ENCODE assay signal across 8 cellular contexts in the genomic region with DNA sequence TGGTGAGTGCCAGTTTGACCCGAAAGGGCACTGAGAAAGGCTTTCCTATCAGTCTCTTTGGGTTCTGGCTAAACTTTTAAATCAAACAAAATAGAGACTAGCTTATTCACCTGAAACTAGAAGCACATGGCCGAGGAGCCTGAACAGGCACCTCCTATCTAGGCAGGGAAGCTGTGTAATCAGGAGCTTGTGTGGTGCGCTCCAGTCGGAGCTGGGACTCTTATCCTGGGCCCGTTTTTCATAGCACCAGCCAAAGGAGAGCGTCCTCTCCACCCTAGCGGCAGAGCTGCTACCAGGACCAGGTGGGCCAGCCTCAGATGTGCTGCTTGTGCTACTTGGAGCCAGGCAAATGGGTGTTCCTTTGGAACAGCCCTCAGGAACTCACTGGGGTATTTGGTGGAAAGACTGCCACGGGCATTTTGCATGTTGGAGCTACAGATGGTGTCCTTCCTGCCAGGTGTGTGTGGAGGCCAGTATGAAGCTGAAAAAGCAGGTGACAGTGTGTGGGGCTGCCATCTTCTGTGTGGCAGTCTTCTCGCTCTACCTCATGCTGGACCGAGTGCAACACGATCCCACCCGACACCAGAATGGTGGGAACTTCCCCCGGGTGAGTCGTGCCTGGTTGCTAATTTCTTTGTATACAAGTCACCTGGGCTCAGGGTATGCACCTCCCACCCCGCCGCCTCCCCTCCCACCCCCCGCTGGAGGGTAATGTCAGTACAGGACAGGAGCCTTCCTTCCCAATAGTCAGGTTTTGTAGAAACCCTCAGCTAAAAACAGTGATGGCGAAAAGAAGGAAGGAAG. TPM values are rescaled to one million over a fixed set of nuclear protein-coding genes. Genes with fewer than 3 reads are reported as not detected.
DNase-seq lines count a peak whose midpoint lies in the region; ATAC-seq and TF ChIP-seq lines count a peak whose summit lies in the region.

No MANE protein-coding gene starts in this region.

- POLR2A ChIA-PET in OCI-LY7 (lab: Charles Lee): interaction anchor here (1.4 to 4.5 kb wide), 2 partner anchors 10 to 27 kb away, joined by 3 to 24 read pairs; no protein-coding TSS in a partner anchor

- no TSS peak for BruUV-seq in OCI-LY7 (replicated peaks; lab: Mats Ljungman, UMichigan)

- peak overlapping the region; percentile 42; the same call in 1 of the 2 replicates for H2AFZ ChIP-seq in OCI-LY7 (ENCODE audit: low read length)

- TF ChIP-seq CTCF in OCI-LY7 (conservative IDR thresholded peaks at IDR 0.05; ENCODE audit: low read length): peak; percentile 24; the same call in 1 of the 2 replicates

- H3K4me3 ChIP-seq in OCI-LY7 (ENCODE audit: low read depth, low read length, poor library complexity, severe bottlenecking) (no peak overlapping the region), ectodermal cell (ENCODE audit: insufficient read depth, low read depth, low read length) (peak overlapping the region; percentile 68), muscle layer of duodenum (ENCODE audit: low read depth in 1 of 2, low read length in 2 of 2) (peak overlapping the region; percentile 74 to 78)

- H3K9me3 ChIP-seq in OCI-LY7 (ENCODE audit: low read length): no peaks in the 10 kb centered on the region
- no peaks in the 10 kb centered on the region for H3K9me3 ChIP-seq in ectodermal cell (ENCODE audit: control insufficient read depth, low read length)
- no peaks in the 10 kb centered on the region for H3K9me3 ChIP-seq in muscle layer of duodenum (ENCODE audit: control insufficient read depth in 1 of 2, low read length in 2 of 2)

- H3K27me3 ChIP-seq in ectodermal cell (ENCODE audit: control insufficient read depth, insufficient read depth, low read length, poor library complexity, severe bottlenecking): peaks cover 18% of the 10 kb centered on the region
- H3K27me3 ChIP-seq in muscle layer of duodenum (ENCODE audit: low read depth, low read length): no peaks in the 10 kb centered on the region

- H3K27ac ChIP-seq in OCI-LY7 (ENCODE audit: low read depth, low read length, poor library complexity, severe bottlenecking): no peak overlapping the region
- no peak overlapping the region for H3K27ac ChIP-seq in ectodermal cell (ENCODE audit: insufficient read depth, low read depth, low read length, poor library complexity, severe bottlenecking)
- H3K27ac ChIP-seq in muscle layer of duodenum (ENCODE audit: low read length): peak overlapping the region; percentile 80

- peak overlapping the region; percentile 70 for H3K4me2 ChIP-seq in OCI-LY7 (ENCODE audit: low read length)

- H3K9me2 ChIP-seq in OCI-LY7 (ENCODE audit: insufficient read depth, low read length): no peaks in the 10 kb centered on the region

- no peaks in the 10 kb centered on the region for H4K20me1 ChIP-seq in OCI-LY7 (ENCODE audit: insufficient read depth, low read length)

- no peaks in the 10 kb centered on the region for H3K36me3 ChIP-seq in OCI-LY7 (ENCODE audit: insufficient read depth, low read length)
- H3K36me3 ChIP-seq in ectodermal cell (ENCODE audit: control insufficient read depth, insufficient read depth, low read length): peaks cover 3% of the 10 kb centered on the region
- peaks cover 26 to 36% of the 10 kb centered on the region in 2 donors for H3K36me3 ChIP-seq in muscle layer of duodenum (ENCODE audit: control insufficient read depth in 1 of 2, insufficient read depth in 2 of 2, low read length in 2 of 2)

- intact Hi-C loops in OCI-LY7 (cut with micrococcal nuclease; ENCODE audit: unreplicated experiment): no loop called here

- no peak for ATAC-seq in GM19395 (IDR thresholded peaks at IDR 0.05; ENCODE audit: unreplicated experiment)
- no peak for ATAC-seq in HG03460 (IDR thresholded peaks at IDR 0.05; ENCODE audit: unreplicated experiment)

- CTCF ChIA-PET in OCI-LY7 (lab: Charles Lee; ENCODE audit: unreplicated experiment): interaction anchor here (0.7 to 3.8 kb wide), 3 partner anchors 28 to 31 kb away, joined by 3 to 16 read pairs (median 5); partner anchors contain the start of genes HDDC3 and UNC45A

- H3K79me2 ChIP-seq in OCI-LY7 (ENCODE audit: insufficient read depth, low read depth, low read length): no peaks in the 10 kb centered on the region

- DNase-seq in NCI-H2081 (lab: John Stamatoyannopoulos, UW): peak; percentile 10 to 51
- DNase-seq in NCI-H2081 treated with DMSO at 0.1 percent for 48 hours (lab: John Stamatoyannopoulos, UW): no peak
- DNase-seq in OCI-LY7 (ENCODE audit: low spot score): no peak
- DNase-seq in dedifferentiated amniotic fluid mesenchymal stem cell (ENCODE audit: extremely low spot score): no peak

- H3K4me1 ChIP-seq in OCI-LY7 (ENCODE audit: insufficient read depth, low read length, poor library complexity, severe bottlenecking) (peaks cover 22% of the 10 kb centered on the region), ectodermal cell (ENCODE audit: control insufficient read depth, insufficient read depth, low read length) (peaks cover 8% of the 10 kb centered on the region), muscle layer of duodenum (ENCODE audit: control insufficient read depth in 1 of 2, insufficient read depth in 2 of 2, low read length in 2 of 2) (peaks cover 11 to 14% of the 10 kb centered on the region in 2 donors)

- 34 to 36% methylated on average over 18 of the region's 18 CpGs for WGBS in ectodermal cell, 2 experiments

RNA-seq across cellular contexts. Expression of gene MAN2A2, which starts 0.8 kb away (rescaled TPM):
- total RNA-seq in OCI-LY7 (2014; rRNA removed; shearing (Covaris generic)): 6.6 and 12.2 TPM in 2 replicates
- 11.6 and 17.4 TPM in 2 replicates for total RNA-seq in OCI-LY7 (2022)
- polyA plus RNA-seq in ectodermal cell (2013, experiment 1 of 4): 32.3 TPM
- 32.5 TPM for polyA plus RNA-seq in ectodermal cell (2013, experiment 2 of 4)
- 31.3 TPM for polyA plus RNA-seq in ectodermal cell (2013, experiment 3 of 4)
- 31.2 TPM for polyA plus RNA-seq in ectodermal cell (2013, experiment 4 of 4)

RNA-seq across cellular contexts. Expression of gene FES, which starts 19.6 kb away (rescaled TPM):
- 3.3 and 4.7 TPM in 2 replicates for total RNA-seq in OCI-LY7 (2014; rRNA removed; shearing (Covaris generic))
- total RNA-seq in OCI-LY7 (2022): 3.0 and 3.2 TPM in 2 replicates
- 3.6 TPM for polyA plus RNA-seq in ectodermal cell (2013, experiment 1 of 4)
- polyA plus RNA-seq in ectodermal cell (2013, experiment 2 of 4): 6.9 TPM
- 4.3 TPM for polyA plus RNA-seq in ectodermal cell (2013, experiment 3 of 4)
- 7.2 TPM for polyA plus RNA-seq in ectodermal cell (2013, experiment 4 of 4)

RNA-seq across cellular contexts. Expression of gene HDDC3, which starts 28.4 kb away (rescaled TPM):
- 31.8 and 35.8 TPM in 2 replicates for total RNA-seq in OCI-LY7 (2014; rRNA removed; shearing (Covaris generic))
- 38.6 and 39.7 TPM in 2 replicates for total RNA-seq in OCI-LY7 (2022)
- polyA plus RNA-seq in ectodermal cell (2013, experiment 1 of 4): 17.9 TPM
- polyA plus RNA-seq in ectodermal cell (2013, experiment 2 of 4): 14.7 TPM
- polyA plus RNA-seq in ectodermal cell (2013, experiment 3 of 4): 15.2 TPM
- 16.6 TPM for polyA plus RNA-seq in ectodermal cell (2013, experiment 4 of 4)

RNA-seq across cellular contexts. Expression of gene UNC45A, which starts 31.1 kb away (rescaled TPM):
- total RNA-seq in OCI-LY7 (2014; rRNA removed; shearing (Covaris generic)): 38.3 and 46.1 TPM in 2 replicates
- 62.3 and 68.0 TPM in 2 replicates for total RNA-seq in OCI-LY7 (2022)
- 72.6 TPM for polyA plus RNA-seq in ectodermal cell (2013, experiment 1 of 4)
- polyA plus RNA-seq in ectodermal cell (2013, experiment 2 of 4): 79.2 TPM
- polyA plus RNA-seq in ectodermal cell (2013, experiment 3 of 4): 58.1 TPM
- 60.6 TPM for polyA plus RNA-seq in ectodermal cell (2013, experiment 4 of 4)

RNA-seq across cellular contexts. Expression of gene FURIN, which starts 35.5 kb away (rescaled TPM):
- total RNA-seq in OCI-LY7 (2014; rRNA removed; shearing (Covaris generic)): 2.1 and 4.9 TPM in 2 replicates
- 7.4 and 10.3 TPM in 2 replicates for total RNA-seq in OCI-LY7 (2022)
- 16.2 TPM for polyA plus RNA-seq in ectodermal cell (2013, experiment 1 of 4)
- 17.4 TPM for polyA plus RNA-seq in ectodermal cell (2013, experiment 2 of 4)
- polyA plus RNA-seq in ectodermal cell (2013, experiment 3 of 4): 14.6 TPM
- polyA plus RNA-seq in ectodermal cell (2013, experiment 4 of 4): 15.5 TPM

Comparison
In these comparisons a context has a peak if more than half of its experiments do, and no peak if none do; other contexts are left out.
1. DNase-seq: peak in NCI-H2081 (2 of 2); none in NCI-H2081 treated with DMSO at 0.1 percent for 48 hours (single experiment), OCI-LY7 (single experiment) and dedifferentiated amniotic fluid mesenchymal stem cell (single experiment).